ENCODE assay signal across 1 cellular context in the genomic region with DNA sequence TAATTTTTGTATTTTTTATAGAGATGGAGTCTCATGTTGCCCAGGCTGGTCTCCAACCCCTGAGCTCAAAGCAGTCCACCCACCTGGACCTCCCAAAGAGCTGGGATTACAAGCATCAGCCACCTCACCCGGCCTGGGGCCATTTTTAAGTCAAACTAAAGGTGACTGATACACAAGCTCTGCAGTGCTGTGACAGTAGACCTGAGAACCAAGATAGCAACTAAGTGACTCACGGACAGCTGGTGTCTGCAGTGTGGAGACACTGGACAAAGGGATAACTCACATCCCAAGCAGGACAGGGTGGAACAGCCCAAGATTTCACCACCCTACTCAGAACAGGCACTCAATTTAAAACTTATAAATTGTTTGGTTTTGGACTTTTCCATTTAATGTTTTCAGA.
TF ChIP-seq lines count a peak whose summit lies in the region.

No MANE protein-coding gene starts in this region.

TF ChIP-seq in IMR-90, 13 proteins besides CTCF, POLR2A, EP300 and RAD21 (continued from another document):
- TF ChIP-seq ELK1 (IDR thresholded peaks at IDR 0.05; ENCODE audit: borderline replicate concordance, low read depth, low read length) (no peak), FOS (IDR thresholded peaks at IDR 0.05; ENCODE audit: low read depth, low read length) (no peak), MXI1 (IDR thresholded peaks at IDR 0.05; ENCODE audit: borderline replicate concordance, low read depth, low read length) (no peak), CEBPB (IDR thresholded peaks at IDR 0.05; ENCODE audit: low read depth, low read length) (no peak), MAFK (IDR thresholded peaks at IDR 0.05; ENCODE audit: low read depth, low read length) (no peak), CHD1 (IDR thresholded peaks at IDR 0.05; ENCODE audit: low read depth, low read length) (no peak), BHLHE40 (IDR thresholded peaks at IDR 0.05; ENCODE audit: low read depth, low read length) (no peak), USF2 (IDR thresholded peaks at IDR 0.05; ENCODE audit: low read depth, low read length) (no peak)
